Comparison of ENCODE assay signal across 12 cellular contexts in the genomic region with DNA sequence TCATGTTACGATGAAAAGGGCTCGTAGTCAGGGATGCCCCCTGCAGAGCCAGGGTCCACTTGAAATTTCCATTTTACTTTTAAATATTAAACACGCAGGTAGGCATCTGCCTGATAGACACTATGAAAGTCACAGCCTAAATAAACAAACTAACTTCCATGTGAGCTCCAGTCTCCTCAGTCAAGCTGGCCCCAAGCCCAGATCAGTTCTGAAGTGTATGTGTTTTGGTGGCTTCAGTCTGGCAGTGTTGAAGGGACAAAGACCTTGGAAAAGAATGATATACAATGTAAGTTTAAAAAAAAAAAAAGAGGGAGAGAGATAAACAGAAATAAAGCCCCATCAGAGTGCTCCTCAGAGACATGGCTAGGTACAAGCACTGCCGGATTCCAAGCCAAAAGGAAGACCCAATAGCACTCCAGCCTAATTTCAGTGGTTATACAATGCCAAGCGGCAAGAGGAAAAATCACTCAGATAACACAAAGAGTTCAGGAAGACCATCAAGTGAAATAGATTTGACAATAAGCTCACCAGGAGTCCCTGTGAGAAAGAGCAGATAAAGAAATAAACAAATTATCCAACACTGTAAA.
DNase-seq lines count a peak whose midpoint lies in the region; ATAC-seq lines count a peak whose summit lies in the region.
"Had no signal": no experiment of that assay in that cellular context is flagged by ENCODE, and none has a peak within 500 bp of the region (broad histone marks: within the 10 kb centered on the region; RNA-seq: fewer than 3 reads in every experiment).

No MANE protein-coding gene starts in this region.

- H3K79me2 ChIP-seq in mesendoderm (ENCODE audit: control insufficient read depth, insufficient read depth, low read length): no peaks in the 10 kb centered on the region

- no peak overlapping the region for H3K4me3 ChIP-seq in adipocyte (ENCODE audit: low read length)
- no peak overlapping the region for H3K4me3 ChIP-seq in mesendoderm (ENCODE audit: low read length)
- no peak overlapping the region for H3K4me3 ChIP-seq in effector memory CD4-positive, alpha-beta T cell (ENCODE audit: insufficient read depth, low read depth, low read length, poor library complexity, severe bottlenecking)
- H3K4me3 ChIP-seq: esophagus muscularis mucosa, suprapubic skin had no signal

- no peak overlapping the region for H4K5ac ChIP-seq in mesendoderm (ENCODE audit: low read length)

- DNase-seq in Caki2 (ENCODE audit: low read depth): peak; percentile 49
- peak; percentile 83 for DNase-seq in NCI-H128 (lab: John Stamatoyannopoulos, UW; ENCODE audit: unreplicated experiment)
- peak; percentile 30 for DNase-seq in adipocyte (ENCODE audit: low read depth)
- no peak for DNase-seq in mesendoderm
- no peak for DNase-seq in nucleus accumbens (lab: John Stamatoyannopoulos, UW)
- DNase-seq in effector memory CD4-positive, alpha-beta T cell: no peak
- no peak for DNase-seq in activated gamma-delta T cell treated with Interleukin-2 at 50 U/mL for 16 hours
- DNase-seq: activated T-cell treated with anti-CD3 and anti-CD28 coated beads, Interleukin-2, amount 50 U/mL, for 4 hours; central memory CD4-positive, alpha-beta T cell had no signal

- H3K36me3 ChIP-seq in adipocyte (ENCODE audit: control insufficient read depth, insufficient read depth, low read length, severe bottlenecking) (peaks cover 4% of the 10 kb centered on the region), mesendoderm (ENCODE audit: control insufficient read depth, insufficient read depth, low read length) (no peaks in the 10 kb centered on the region)
- no peaks in the 10 kb centered on the region for H3K36me3 ChIP-seq in effector memory CD4-positive, alpha-beta T cell (ENCODE audit: control insufficient read depth, insufficient read depth, low read length)
- H3K36me3 ChIP-seq: esophagus muscularis mucosa, suprapubic skin had no signal

- H2BK5ac ChIP-seq in mesendoderm (ENCODE audit: low read length): no peak overlapping the region

- WGBS in mesendoderm (ENCODE audit: extremely low coverage, insufficient coverage, low lambda C conversion rate): no CpG with 5 or more reads among the region's 5 CpGs

- in situ Hi-C loops in Caki2 (cut with HindIII; ENCODE audit: low pct_unique_long_range_greater_than_20kb, low sequenced_read_pairs): no loop called here

- no peak overlapping the region for H3K4ac ChIP-seq in mesendoderm (ENCODE audit: low read depth, low read length)

- H3K27me3 ChIP-seq in adipocyte (replicated peaks; ENCODE audit: control insufficient read depth, insufficient read depth, low read length) (no peaks in the 10 kb centered on the region), mesendoderm (ENCODE audit: insufficient read depth, low read length, poor library complexity) (no peaks in the 10 kb centered on the region)
- no peaks in the 10 kb centered on the region for H3K27me3 ChIP-seq in effector memory CD4-positive, alpha-beta T cell (replicated peaks; ENCODE audit: control insufficient read depth, insufficient read depth, low read length, poor library complexity, severe bottlenecking)
- H3K27me3 ChIP-seq: esophagus muscularis mucosa, suprapubic skin had no signal

- H3K18ac ChIP-seq in mesendoderm (ENCODE audit: low read length): no peak overlapping the region

- H3K9ac ChIP-seq in adipocyte (ENCODE audit: low read length): no peak overlapping the region
- no peak overlapping the region for H3K9ac ChIP-seq in mesendoderm (ENCODE audit: low read length)

- H3K56ac ChIP-seq in mesendoderm (ENCODE audit: low read length): no peak overlapping the region

- ATAC-seq in GM21825 (IDR thresholded peaks at IDR 0.05; ENCODE audit: unreplicated experiment): no peak
- ATAC-seq: activated T-cell treated with anti-CD3 and anti-CD28 coated beads, Interleukin-2, amount 50 U/mL, for 4 hours had no signal

- H3K4me1 ChIP-seq in adipocyte (ENCODE audit: control insufficient read depth, insufficient read depth, low read length) (peaks cover 33% of the 10 kb centered on the region), mesendoderm (ENCODE audit: control insufficient read depth, low read depth, low read length) (no peaks in the 10 kb centered on the region)
- no peaks in the 10 kb centered on the region for H3K4me1 ChIP-seq in effector memory CD4-positive, alpha-beta T cell (ENCODE audit: control insufficient read depth, insufficient read depth, low read length, poor library complexity, severe bottlenecking)

- no peak overlapping the region for H3K23ac ChIP-seq in mesendoderm (ENCODE audit: low read length)

- H3K27ac ChIP-seq in mesendoderm (ENCODE audit: low read depth, low read length): no peak overlapping the region
- H3K27ac ChIP-seq in effector memory CD4-positive, alpha-beta T cell (ENCODE audit: insufficient read depth, low read length, poor library complexity, severe bottlenecking): no peak overlapping the region
- H3K27ac ChIP-seq: suprapubic skin had no signal

- no peak overlapping the region for H2BK120ac ChIP-seq in mesendoderm (ENCODE audit: low read depth, low read length)

- H2AK5ac ChIP-seq in mesendoderm (ENCODE audit: low read length): no peak overlapping the region

- no peaks in the 10 kb centered on the region for H3K9me3 ChIP-seq in adipocyte (ENCODE audit: control insufficient read depth, low read length)
- no peaks in the 10 kb centered on the region for H3K9me3 ChIP-seq in effector memory CD4-positive, alpha-beta T cell (ENCODE audit: control insufficient read depth, low read length)
- H3K9me3 ChIP-seq: esophagus muscularis mucosa, suprapubic skin had no signal

- no peak overlapping the region for H2BK15ac ChIP-seq in mesendoderm (replicated peaks; ENCODE audit: low read depth)

- no peaks in the 10 kb centered on the region for H3K79me1 ChIP-seq in mesendoderm (ENCODE audit: low read length)

- H3K4me2 ChIP-seq in mesendoderm (ENCODE audit: low read length): no peak overlapping the region

- H4K8ac ChIP-seq in mesendoderm (ENCODE audit: low read depth, low read length): peak overlapping the region; percentile 28

Comparison
In these comparisons a context has a peak if more than half of its experiments do, and no peak if none do; other contexts are left out.
1. DNase-seq: peak in Caki2 (single experiment), NCI-H128 (single experiment) and adipocyte (single experiment); none in mesendoderm (single experiment), nucleus accumbens (0 of 56), effector memory CD4-positive, alpha-beta T cell (0 of 3) and activated gamma-delta T cell treated with Interleukin-2 at 50 U/mL for 16 hours (single experiment).